Comparison of ENCODE assay signal across 8 cellular contexts in genomic region chr15:39583586-39584265, GRCh38. TPM values are rescaled to one million over a fixed set of nuclear protein-coding genes. Genes with fewer than 3 reads are reported as not detected.
DNase-seq lines count a peak whose midpoint lies in the region; ATAC-seq and TF ChIP-seq lines count a peak whose summit lies in the region.

No MANE protein-coding gene starts in this region.

- no peak overlapping the region for H3K27ac ChIP-seq in caudate nucleus (ENCODE audit: low read depth, low read length)

- ATAC-seq in GM21786 (IDR thresholded peaks at IDR 0.05; ENCODE audit: unreplicated experiment), result no peak

- DNase-seq in RPMI7951 (ENCODE audit: low read depth), result peak; percentile 77
- DNase-seq in fibroblast of gingiva (ENCODE audit: low read depth), result peak; percentile 78
- peak; percentile 4 for DNase-seq in stimulated activated CD4-positive, alpha-beta T cell treated with anti-CD3 and anti-CD28 coated beads, Interleukin-12 subunit alpha, Interleukin-12 subunit beta, amount 100 ng/mL, for 4 hours
- DNase-seq in caudate nucleus (lab: John Stamatoyannopoulos, UW), result no peak
- no peak for DNase-seq in NCI-H146 (lab: John Stamatoyannopoulos, UW)
- no peak for DNase-seq in NCI-H2196 (lab: John Stamatoyannopoulos, UW; ENCODE audit: unreplicated experiment)

- peak; percentile 45; the same call in 1 of the 2 replicates for TF ChIP-seq CTCF in GM12874 (IDR thresholded peaks at IDR 0.05; ENCODE audit: insufficient read depth, low read depth, low read length)

RNA-seq across cellular contexts. Expression of gene THBS1, which starts 2.8 kb away (rescaled TPM):
- total RNA-seq in RPMI7951 (2014; rRNA removed; shearing (Covaris generic)), result 593 and 598 TPM in 2 replicates

Comparison
In these comparisons a context has a peak if more than half of its experiments do, and no peak if none do; other contexts are left out.
1. DNase-seq: peak in RPMI7951 (single experiment), fibroblast of gingiva (single experiment) and stimulated activated CD4-positive, alpha-beta T cell treated with anti-CD3 and anti-CD28 coated beads, Interleukin-12 subunit alpha, Interleukin-12 subunit beta, amount 100 ng/mL, for 4 hours (single experiment); none in caudate nucleus (0 of 61), NCI-H146 (single experiment) and NCI-H2196 (single experiment).